In the genomic region with DNA sequence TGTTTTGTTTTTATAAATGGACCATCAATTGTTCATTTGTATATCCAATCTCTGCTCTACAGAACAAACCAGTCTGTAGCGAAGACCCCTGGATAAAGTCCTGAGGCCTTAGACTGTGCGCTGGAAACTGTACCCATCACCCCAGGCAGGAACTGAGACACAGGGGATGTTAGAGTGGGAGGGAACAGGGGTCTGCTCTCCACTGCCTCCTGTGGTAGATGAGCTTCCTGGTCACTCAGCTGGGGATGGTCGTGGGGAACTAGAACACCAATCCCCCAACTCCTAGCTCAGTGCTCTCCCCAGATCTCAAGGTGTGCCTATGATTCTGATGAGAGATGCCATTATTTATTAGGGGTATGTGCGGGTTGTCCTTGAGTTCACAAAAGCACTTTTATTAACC, we compare ENCODE assay signal across 1 cellular context.
TF ChIP-seq lines count a peak whose summit lies in the region.

No MANE protein-coding gene starts in this region.

TF ChIP-seq in H1, 55 proteins besides CTCF, POLR2A, EP300 and RAD21 (continued from another document):
- no peak for TF ChIP-seq NANOG (IDR thresholded peaks at IDR 0.05; ENCODE audit: insufficient read depth, low read depth, low read length, poor library complexity, severe bottlenecking)
- TF ChIP-seq KDM5A (IDR thresholded peaks at IDR 0.05; ENCODE audit: low read length), result no peak
- TF ChIP-seq TBP (IDR thresholded peaks at IDR 0.05; ENCODE audit: low read depth, low read length), result no peak
- TF ChIP-seq ASH2L (IDR thresholded peaks at IDR 0.05; ENCODE audit: low read length), result no peak
- no peak for TF ChIP-seq SIN3A (conservative IDR thresholded peaks at IDR 0.05 in 1 of 2, IDR thresholded peaks at IDR 0.05 in 1 of 2; ENCODE audit: low read depth in 1 of 2, low read length in 2 of 2)
- TF ChIP-seq HDAC6 (IDR thresholded peaks at IDR 0.05; ENCODE audit: low read depth, low read length), result no peak
- TF ChIP-seq CTBP2 (IDR thresholded peaks at IDR 0.05; ENCODE audit: borderline replicate concordance, insufficient read depth, insufficient read length, low read length), result no peak
- TF ChIP-seq, protein P1, sequence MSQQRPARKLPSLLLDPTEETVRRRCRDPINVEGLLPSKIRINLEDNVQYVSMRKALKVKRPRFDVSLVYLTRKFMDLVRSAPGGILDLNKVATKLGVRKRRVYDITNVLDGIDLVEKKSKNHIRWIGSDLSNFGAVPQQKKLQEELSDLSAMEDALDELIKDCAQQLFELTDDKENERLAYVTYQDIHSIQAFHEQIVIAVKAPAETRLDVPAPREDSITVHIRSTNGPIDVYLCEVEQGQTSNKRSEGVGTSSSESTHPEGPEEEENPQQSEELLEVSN (IDR thresholded peaks at IDR 0.05), result no peak
- TF ChIP-seq SP4 (IDR thresholded peaks at IDR 0.05; ENCODE audit: low read length), result no peak
- no peak for TF ChIP-seq CREB1 (IDR thresholded peaks at IDR 0.05)
- TF ChIP-seq, protein P2, sequence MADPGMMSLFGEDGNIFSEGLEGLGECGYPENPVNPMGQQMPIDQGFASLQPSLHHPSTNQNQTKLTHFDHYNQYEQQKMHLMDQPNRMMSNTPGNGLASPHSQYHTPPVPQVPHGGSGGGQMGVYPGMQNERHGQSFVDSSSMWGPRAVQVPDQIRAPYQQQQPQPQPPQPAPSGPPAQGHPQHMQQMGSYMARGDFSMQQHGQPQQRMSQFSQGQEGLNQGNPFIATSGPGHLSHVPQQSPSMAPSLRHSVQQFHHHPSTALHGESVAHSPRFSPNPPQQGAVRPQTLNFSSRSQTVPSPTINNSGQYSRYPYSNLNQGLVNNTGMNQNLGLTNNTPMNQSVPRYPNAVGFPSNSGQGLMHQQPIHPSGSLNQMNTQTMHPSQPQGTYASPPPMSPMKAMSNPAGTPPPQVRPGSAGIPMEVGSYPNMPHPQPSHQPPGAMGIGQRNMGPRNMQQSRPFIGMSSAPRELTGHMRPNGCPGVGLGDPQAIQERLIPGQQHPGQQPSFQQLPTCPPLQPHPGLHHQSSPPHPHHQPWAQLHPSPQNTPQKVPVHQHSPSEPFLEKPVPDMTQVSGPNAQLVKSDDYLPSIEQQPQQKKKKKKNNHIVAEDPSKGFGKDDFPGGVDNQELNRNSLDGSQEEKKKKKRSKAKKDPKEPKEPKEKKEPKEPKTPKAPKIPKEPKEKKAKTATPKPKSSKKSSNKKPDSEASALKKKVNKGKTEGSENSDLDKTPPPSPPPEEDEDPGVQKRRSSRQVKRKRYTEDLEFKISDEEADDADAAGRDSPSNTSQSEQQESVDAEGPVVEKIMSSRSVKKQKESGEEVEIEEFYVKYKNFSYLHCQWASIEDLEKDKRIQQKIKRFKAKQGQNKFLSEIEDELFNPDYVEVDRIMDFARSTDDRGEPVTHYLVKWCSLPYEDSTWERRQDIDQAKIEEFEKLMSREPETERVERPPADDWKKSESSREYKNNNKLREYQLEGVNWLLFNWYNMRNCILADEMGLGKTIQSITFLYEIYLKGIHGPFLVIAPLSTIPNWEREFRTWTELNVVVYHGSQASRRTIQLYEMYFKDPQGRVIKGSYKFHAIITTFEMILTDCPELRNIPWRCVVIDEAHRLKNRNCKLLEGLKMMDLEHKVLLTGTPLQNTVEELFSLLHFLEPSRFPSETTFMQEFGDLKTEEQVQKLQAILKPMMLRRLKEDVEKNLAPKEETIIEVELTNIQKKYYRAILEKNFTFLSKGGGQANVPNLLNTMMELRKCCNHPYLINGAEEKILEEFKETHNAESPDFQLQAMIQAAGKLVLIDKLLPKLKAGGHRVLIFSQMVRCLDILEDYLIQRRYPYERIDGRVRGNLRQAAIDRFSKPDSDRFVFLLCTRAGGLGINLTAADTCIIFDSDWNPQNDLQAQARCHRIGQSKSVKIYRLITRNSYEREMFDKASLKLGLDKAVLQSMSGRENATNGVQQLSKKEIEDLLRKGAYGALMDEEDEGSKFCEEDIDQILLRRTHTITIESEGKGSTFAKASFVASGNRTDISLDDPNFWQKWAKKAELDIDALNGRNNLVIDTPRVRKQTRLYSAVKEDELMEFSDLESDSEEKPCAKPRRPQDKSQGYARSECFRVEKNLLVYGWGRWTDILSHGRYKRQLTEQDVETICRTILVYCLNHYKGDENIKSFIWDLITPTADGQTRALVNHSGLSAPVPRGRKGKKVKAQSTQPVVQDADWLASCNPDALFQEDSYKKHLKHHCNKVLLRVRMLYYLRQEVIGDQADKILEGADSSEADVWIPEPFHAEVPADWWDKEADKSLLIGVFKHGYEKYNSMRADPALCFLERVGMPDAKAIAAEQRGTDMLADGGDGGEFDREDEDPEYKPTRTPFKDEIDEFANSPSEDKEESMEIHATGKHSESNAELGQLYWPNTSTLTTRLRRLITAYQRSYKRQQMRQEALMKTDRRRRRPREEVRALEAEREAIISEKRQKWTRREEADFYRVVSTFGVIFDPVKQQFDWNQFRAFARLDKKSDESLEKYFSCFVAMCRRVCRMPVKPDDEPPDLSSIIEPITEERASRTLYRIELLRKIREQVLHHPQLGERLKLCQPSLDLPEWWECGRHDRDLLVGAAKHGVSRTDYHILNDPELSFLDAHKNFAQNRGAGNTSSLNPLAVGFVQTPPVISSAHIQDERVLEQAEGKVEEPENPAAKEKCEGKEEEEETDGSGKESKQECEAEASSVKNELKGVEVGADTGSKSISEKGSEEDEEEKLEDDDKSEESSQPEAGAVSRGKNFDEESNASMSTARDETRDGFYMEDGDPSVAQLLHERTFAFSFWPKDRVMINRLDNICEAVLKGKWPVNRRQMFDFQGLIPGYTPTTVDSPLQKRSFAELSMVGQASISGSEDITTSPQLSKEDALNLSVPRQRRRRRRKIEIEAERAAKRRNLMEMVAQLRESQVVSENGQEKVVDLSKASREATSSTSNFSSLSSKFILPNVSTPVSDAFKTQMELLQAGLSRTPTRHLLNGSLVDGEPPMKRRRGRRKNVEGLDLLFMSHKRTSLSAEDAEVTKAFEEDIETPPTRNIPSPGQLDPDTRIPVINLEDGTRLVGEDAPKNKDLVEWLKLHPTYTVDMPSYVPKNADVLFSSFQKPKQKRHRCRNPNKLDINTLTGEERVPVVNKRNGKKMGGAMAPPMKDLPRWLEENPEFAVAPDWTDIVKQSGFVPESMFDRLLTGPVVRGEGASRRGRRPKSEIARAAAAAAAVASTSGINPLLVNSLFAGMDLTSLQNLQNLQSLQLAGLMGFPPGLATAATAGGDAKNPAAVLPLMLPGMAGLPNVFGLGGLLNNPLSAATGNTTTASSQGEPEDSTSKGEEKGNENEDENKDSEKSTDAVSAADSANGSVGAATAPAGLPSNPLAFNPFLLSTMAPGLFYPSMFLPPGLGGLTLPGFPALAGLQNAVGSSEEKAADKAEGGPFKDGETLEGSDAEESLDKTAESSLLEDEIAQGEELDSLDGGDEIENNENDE (IDR thresholded peaks at IDR 0.05; ENCODE audit: insufficient replicate concordance, low read length), result no peak
